ENCODE assay signal across 8 cellular contexts in the genomic region with DNA sequence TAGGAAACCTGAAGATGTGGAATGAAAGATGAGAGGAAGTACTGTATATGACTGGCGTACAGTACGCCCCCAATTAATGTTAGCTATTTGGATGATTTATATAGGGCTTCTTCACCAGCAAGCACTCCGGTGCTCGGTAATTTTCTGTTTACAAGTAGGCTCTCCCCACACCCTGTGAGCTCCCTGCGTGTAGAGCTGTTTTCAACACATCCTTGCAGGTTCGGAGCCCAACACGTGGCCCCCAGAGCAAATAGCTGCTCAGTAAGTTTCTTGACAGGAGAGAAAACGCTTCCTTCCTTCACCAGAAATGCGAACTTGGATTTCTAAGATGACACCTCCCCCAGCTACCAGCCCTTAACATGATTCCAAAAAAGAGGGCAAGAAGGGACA. TPM values are rescaled to one million over a fixed set of nuclear protein-coding genes. Genes with fewer than 3 reads are reported as not detected.
A peak's percentile ranks its signal among the peaks of the same experiment; 100 is the strongest.
DNase-seq lines count a peak whose midpoint lies in the region; ATAC-seq, FAIRE-seq and TF ChIP-seq lines count a peak whose summit lies in the region.

No MANE protein-coding gene starts in this region.

- FAIRE-seq in HepG2 (lab: Jason Lieb, UNC), result no peak

- no peak overlapping the region for H3K9ac ChIP-seq in HepG2 (ENCODE audit: insufficient read depth, low read depth, low read length)

- H2AFZ ChIP-seq in HepG2 (ENCODE audit: low read length), result no peak overlapping the region

- H3K4me3 ChIP-seq in ascending aorta (peak overlapping the region; percentile 80 to 90), HepG2 (replicated peaks in 1 of 3; ENCODE audit: insufficient read depth in 1 of 3, low read depth in 2 of 3, low read length in 3 of 3) (peak overlapping the region in 1 of 3 experiments; percentile 47; a peak in 1 of 6 replicates), thymus (ENCODE audit: low read length) (peak overlapping the region; percentile 73)

- H3K27me3 ChIP-seq in ascending aorta (no peaks in the 10 kb centered on the region), HepG2 (ENCODE audit: control insufficient read depth in 1 of 2, insufficient read depth in 2 of 2, low read length in 2 of 2) (no peaks in the 10 kb centered on the region; a peak in 1 of 5 replicates), thymus (ENCODE audit: control insufficient read depth, insufficient read depth) (no peaks in the 10 kb centered on the region)

- no peak for TF ChIP-seq POLR2A in HepG2 (IDR thresholded peaks at IDR 0.05; ENCODE audit: insufficient read depth in 1 of 2, low read depth in 2 of 2, low read length in 2 of 2)

- POLR2A ChIA-PET in HepG2 (lab: Yijun Ruan, JAX), result interaction anchor here (0.8 kb wide), 1 partner anchor 81 kb away, joined by 4 read pairs; a partner anchor contains a TSS

- H3K4me1 Mint-ChIP-seq in activated CD8-positive, alpha-beta memory T cell treated with anti-CD3 and anti-CD28 coated beads, Interleukin-2, amount 10 ng/mL, durations not matched to agents 7 days and 5 days, result peaks cover 52% of the 10 kb centered on the region

- H3K27me3 Mint-ChIP-seq in activated CD8-positive, alpha-beta memory T cell treated with anti-CD3 and anti-CD28 coated beads, Interleukin-2, amount 10 ng/mL, durations not matched to agents 7 days and 5 days, result no peaks in the 10 kb centered on the region

- TF ChIP-seq RAD21 in HepG2 (CRISPR knock-in tag; IDR thresholded peaks at IDR 0.05), result no peak

- ATAC-seq in activated CD8-positive, alpha-beta memory T cell treated with anti-CD3 and anti-CD28 coated beads, Interleukin-2, amount 10 ng/mL, durations not matched to agents 7 days and 5 days, result no peak
- ATAC-seq in HepG2 (peak; percentile 4; the same call in 1 of the 3 replicates), HG02610 (IDR thresholded peaks at IDR 0.05; ENCODE audit: unreplicated experiment) (no peak)

- H3K9me3 ChIP-seq in ascending aorta, result no peaks in the 10 kb centered on the region
- H3K9me3 ChIP-seq in HepG2 (ENCODE audit: low read length), result no peaks in the 10 kb centered on the region
- no peaks in the 10 kb centered on the region for H3K9me3 ChIP-seq in thymus (ENCODE audit: control insufficient read depth)

- peaks cover 18% of the 10 kb centered on the region for H3K36me3 Mint-ChIP-seq in activated CD8-positive, alpha-beta memory T cell treated with anti-CD3 and anti-CD28 coated beads, Interleukin-2, amount 10 ng/mL, durations not matched to agents 7 days and 5 days

- no peaks in the 10 kb centered on the region for H4K20me1 ChIP-seq in HepG2 (ENCODE audit: insufficient read depth, low read length)

- H3K9me3 Mint-ChIP-seq in activated CD8-positive, alpha-beta memory T cell treated with anti-CD3 and anti-CD28 coated beads, Interleukin-2, amount 10 ng/mL, durations not matched to agents 7 days and 5 days (ENCODE audit: low read depth), result no peaks in the 10 kb centered on the region

- H3K36me3 ChIP-seq in ascending aorta, result peaks cover 4 to 10% of the 10 kb centered on the region in 2 donors
- peaks cover under 1 to 6% of the 10 kb centered on the region in 2 experiments; a peak in 3 of 5 replicates for H3K36me3 ChIP-seq in HepG2 (replicated peaks in 1 of 2; ENCODE audit: control insufficient read depth in 1 of 2, insufficient read depth in 2 of 2, low read length in 2 of 2)
- H3K36me3 ChIP-seq in thymus (ENCODE audit: control insufficient read depth, insufficient read depth), result peaks cover 8% of the 10 kb centered on the region

- in situ Hi-C loops in HepG2 (cut with HindIII; ENCODE audit: extremely low pct_ligation_motif_present, low pct_unique_long_range_greater_than_20kb), result no loop called here

- WGBS in HepG2 (ENCODE audit: low lambda C conversion rate), result 53% methylated on average over 9 of the region's 9 CpGs
- 77% methylated on average over 9 of the region's 9 CpGs for WGBS in thymus

- intact Hi-C loops in ascending aorta (cut with DNase I), result loop anchor here (2.0 to 5.0 kb wide), 4 partner anchors 209 to 1634 kb away; a partner anchor contains a TSS
- intact Hi-C loops in HepG2 (cut with micrococcal nuclease; ENCODE audit: unreplicated experiment), result loop anchor here (5.0 kb wide), 1 partner anchor 79 kb away; a partner anchor contains a TSS

- H3K27ac Mint-ChIP-seq in activated CD8-positive, alpha-beta memory T cell treated with anti-CD3 and anti-CD28 coated beads, Interleukin-2, amount 10 ng/mL, durations not matched to agents 7 days and 5 days, result peak overlapping the region; percentile 76

- DNase-seq in activated CD8-positive, alpha-beta memory T cell treated with anti-CD3 and anti-CD28 coated beads, Interleukin-2, amount 10 ng/mL, durations not matched to agents 7 days and 5 days, result no peak
- DNase-seq in activated CD8-positive, alpha-beta memory T cell treated with anti-CD3 and anti-CD28 coated beads for 24 hours, result no peak
- no peak for DNase-seq in ascending aorta (ENCODE audit: low spot score in 2 of 2)
- no peak for DNase-seq in HepG2 (ENCODE audit: low spot score)
- DNase-seq in NCI-H345 treated with DMSO at 0.1 percent for 48 hours (lab: John Stamatoyannopoulos, UW; ENCODE audit: unreplicated experiment), result no peak
- no peak for DNase-seq in NOMO-1 treated with dmso at 0.1 percent for 144 hours (lab: John Stamatoyannopoulos, UW; ENCODE audit: unreplicated experiment)

- CTCF ChIA-PET in activated CD8-positive, alpha-beta memory T cell treated with anti-CD3 and anti-CD28 coated beads, Interleukin-2, amount 10 ng/mL, durations not matched to agents 7 days and 5 days (lab: Charles Lee), result interaction anchor here (0.9 kb wide), 1 partner anchor 71 kb away, joined by 4 read pairs; no protein-coding TSS in a partner anchor
- CTCF ChIA-PET in HepG2 (lab: Yijun Ruan, JAX; ENCODE audit: low intra/inter-chr PET ratio, low total read pairs), result no interaction called here

- peaks cover 8% of the 10 kb centered on the region for H3K79me2 ChIP-seq in HepG2 (ENCODE audit: insufficient read depth, low read length)

- H3K4me1 ChIP-seq in ascending aorta (peaks cover 0 to 6% of the 10 kb centered on the region in 2 donors), HepG2 (ENCODE audit: insufficient read depth, low read length) (peaks cover 31% of the 10 kb centered on the region), thymus (ENCODE audit: control insufficient read depth, insufficient read depth, low read length) (peaks cover 17% of the 10 kb centered on the region)

- TF ChIP-seq EP300 in HepG2 (IDR thresholded peaks at IDR 0.05; ENCODE audit: low read depth in 2 of 2, low read length in 2 of 2), result no peak
- TF ChIP-seq EP300 in HepG2 (CRISPR knock-in tag; IDR thresholded peaks at IDR 0.05; ENCODE audit: borderline replicate concordance), result no peak

- BruUV-seq in HepG2 (replicated peaks; lab: Mats Ljungman, UMichigan), result no TSS peak

- peak overlapping the region; percentile 76 for H3K4me3 Mint-ChIP-seq in activated CD8-positive, alpha-beta memory T cell treated with anti-CD3 and anti-CD28 coated beads, Interleukin-2, amount 10 ng/mL, durations not matched to agents 7 days and 5 days

- peak overlapping the region; percentile 65 to 80 for H3K27ac ChIP-seq in ascending aorta
- H3K27ac ChIP-seq in HepG2 (ENCODE audit: extremely low read length, insufficient read depth, low read length), result no peak overlapping the region
- H3K27ac ChIP-seq in thymus (ENCODE audit: low read depth), result peak overlapping the region; percentile 42

- H3K4me2 ChIP-seq in HepG2 (ENCODE audit: low read depth, low read length), result peak overlapping the region; percentile 29

- TF ChIP-seq CTCF in ascending aorta (IDR thresholded peaks at IDR 0.05), result no peak
- no peak for TF ChIP-seq CTCF in HepG2 (CRISPR knock-in tag; IDR thresholded peaks at IDR 0.05)

TF ChIP-seq in HepG2, 621 proteins besides CTCF, POLR2A, EP300 and RAD21 (continues in another document):
- TF ChIP-seq, protein P1, sequence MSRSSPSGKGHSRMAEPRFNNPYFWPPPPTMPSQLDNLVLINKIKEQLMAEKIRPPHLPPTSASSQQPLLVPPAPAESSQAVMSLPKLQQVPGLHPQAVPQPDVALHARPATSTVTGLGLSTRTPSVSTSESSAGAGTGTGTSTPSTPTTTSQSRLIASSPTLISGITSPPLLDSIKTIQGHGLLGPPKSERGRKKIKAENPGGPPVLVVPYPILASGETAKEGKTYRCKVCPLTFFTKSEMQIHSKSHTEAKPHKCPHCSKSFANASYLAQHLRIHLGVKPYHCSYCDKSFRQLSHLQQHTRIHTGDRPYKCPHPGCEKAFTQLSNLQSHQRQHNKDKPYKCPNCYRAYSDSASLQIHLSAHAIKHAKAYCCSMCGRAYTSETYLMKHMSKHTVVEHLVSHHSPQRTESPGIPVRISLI (CRISPR knock-in tag; IDR thresholded peaks at IDR 0.05; ENCODE audit: borderline replicate concordance), result 0 out of 2 replicates have a peak, but pooled peaks have one; percentile 12
- TF ChIP-seq PRMT3 (CRISPR knock-in tag; IDR thresholded peaks at IDR 0.05; ENCODE audit: borderline replicate concordance, low read depth), result no peak
- TF ChIP-seq CHD4 (IDR thresholded peaks at IDR 0.05; ENCODE audit: borderline replicate concordance, low read length), result 0 out of 2 replicates have a peak, but pooled peaks have one; percentile 14

RNA-seq across cellular contexts. Expression of a gene that starts 1.2 kb away (rescaled TPM):
- total RNA-seq in activated CD8-positive, alpha-beta memory T cell treated with anti-CD3 and anti-CD28 coated beads, Interleukin-2, amount 10 ng/mL, durations not matched to agents 7 days and 5 days, result 10 to 100 TPM; 13.2 to 14.7 TPM
- 17.8 TPM for total RNA-seq in ascending aorta
- 11.2 and 16.2 TPM in 2 replicates for total RNA-seq in HepG2 (2016; rRNA removed; fragmentation: Illumina TruSeq; extraction: Trizol)
- total RNA-seq in HepG2 (2016; cell fraction: cytosol; rRNA removed; fragmentation: Illumina TruSeq; extraction: Trizol; ENCODE audit: low read depth), result 3.2 TPM in 2 replicates
- total RNA-seq in HepG2 (2016; cell fraction: insoluble cytoplasmic fraction; rRNA removed; fragmentation: Illumina TruSeq; extraction: Trizol), result 11.4 and 14.3 TPM in 2 replicates
- 12.0 and 12.3 TPM in 2 replicates for total RNA-seq in HepG2 (2016; cell fraction: membrane; rRNA removed; fragmentation: Illumina TruSeq; extraction: Trizol)
- 10.4 and 11.0 TPM in 2 replicates for total RNA-seq in HepG2 (2016; cell fraction: nucleus; rRNA removed; fragmentation: Illumina TruSeq; extraction: Trizol)
- 10.6 and 10.7 TPM in 2 replicates for polyA plus RNA-seq in HepG2 (2011; rRNA removed)
- polyA plus RNA-seq in HepG2 (2011; cell fraction: cytosol; rRNA removed), result 4.3 and 7.7 TPM in 2 replicates
- polyA plus RNA-seq in HepG2 (2011; cell fraction: nucleus; rRNA removed), result 9.1 and 10.7 TPM in 2 replicates
- 8.1 and 8.6 TPM in 2 replicates for polyA plus RNA-seq in HepG2 (2012)
- polyA plus RNA-seq in HepG2 (2016; cell fraction: cytosol; fragmentation: Illumina TruSeq; extraction: Trizol; ENCODE audit: low read depth), result 3.2 and 4.1 TPM in 2 replicates
- polyA plus RNA-seq in HepG2 (2016; cell fraction: insoluble cytoplasmic fraction; fragmentation: Illumina TruSeq; extraction: Trizol; ENCODE audit: low read depth), result 11.4 and 11.5 TPM in 2 replicates
- polyA plus RNA-seq in HepG2 (2016; cell fraction: membrane; fragmentation: Illumina TruSeq; extraction: Trizol; ENCODE audit: low read depth), result 8.1 and 10.1 TPM in 2 replicates
- 12.2 and 13.1 TPM in 2 replicates for polyA plus RNA-seq in HepG2 (2016; cell fraction: nucleus; fragmentation: Illumina TruSeq; extraction: Trizol; ENCODE audit: insufficient read depth, low read depth)
- 22.2 and 25.1 TPM in 2 replicates for polyA minus RNA-seq in HepG2 (2011; rRNA and poly(A)+ RNA removed; ENCODE audit: low replicate concordance)
- 9.8 and 13.5 TPM in 2 replicates for polyA minus RNA-seq in HepG2 (2011; cell fraction: cytosol; rRNA and poly(A)+ RNA removed)
- polyA minus RNA-seq in HepG2 (2011; cell fraction: nucleus; rRNA and poly(A)+ RNA removed), result 32.2 and 33.1 TPM in 2 replicates
- polyA plus RNA-seq in thymus, result 9.5 TPM
